12 cellular contexts compared by ENCODE assay signal in the genomic region with DNA sequence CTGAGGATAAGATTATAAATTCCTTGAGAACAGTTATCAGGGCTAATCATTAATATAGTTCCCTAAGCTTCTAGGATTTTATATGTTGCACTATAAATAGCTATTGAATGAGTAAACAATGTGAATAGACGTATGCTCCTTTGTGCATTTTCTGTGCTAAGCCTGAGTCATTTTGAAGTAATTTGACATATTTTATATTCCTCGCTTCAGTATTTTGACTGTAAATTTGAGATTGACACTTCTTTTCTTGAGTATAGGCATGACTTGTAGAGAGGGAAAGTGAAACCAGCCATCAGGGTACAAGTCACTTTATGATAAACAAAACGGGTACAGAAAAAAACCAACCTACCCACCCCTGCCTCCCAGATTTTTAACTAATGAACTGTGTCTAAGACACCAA.
DNase-seq lines count a peak whose midpoint lies in the region; ATAC-seq, FAIRE-seq and TF ChIP-seq lines count a peak whose summit lies in the region.
"Had no signal": no experiment of that assay in that cellular context is flagged by ENCODE, and none has a peak within 500 bp of the region (broad histone marks: within the 10 kb centered on the region; RNA-seq: fewer than 3 reads in every experiment).

No MANE protein-coding gene starts in this region.

- peak overlapping the region; percentile 78 for H3K4me2 ChIP-seq in astrocyte (ENCODE audit: low read length)
- peak overlapping the region; percentile 67 for H3K4me2 ChIP-seq in osteoblast (ENCODE audit: insufficient read depth, low read length)

- H2AFZ ChIP-seq in astrocyte (ENCODE audit: low read depth, low read length) (peak overlapping the region; percentile 48), osteoblast (ENCODE audit: low read length) (peak overlapping the region; percentile 49)

- H3K9me3 ChIP-seq in astrocyte (ENCODE audit: insufficient read depth, low read depth, low read length) (no peaks in the 10 kb centered on the region), osteoblast (ENCODE audit: low read depth, low read length) (no peaks in the 10 kb centered on the region)
- H3K9me3 ChIP-seq: esophagus squamous epithelium, uterus had no signal

- ATAC-seq in GM18868 (IDR thresholded peaks at IDR 0.05; ENCODE audit: unreplicated experiment) (peak; percentile 66), HG03354 (IDR thresholded peaks at IDR 0.05; ENCODE audit: poor library complexity, severe bottlenecking, unreplicated experiment) (peak; percentile 46), HG03196 (IDR thresholded peaks at IDR 0.05; ENCODE audit: unreplicated experiment) (no peak)

- H4K20me1 ChIP-seq in astrocyte (ENCODE audit: insufficient read depth, low read length) (no peaks in the 10 kb centered on the region), osteoblast (ENCODE audit: insufficient read depth, low read length) (no peaks in the 10 kb centered on the region)

- peak; percentile 52 for DNase-seq in astrocyte (ENCODE audit: low read depth)
- DNase-seq in osteoblast (ENCODE audit: insufficient read length, low spot score, missing footprints) = no peak
- DNase-seq in GM19239 (ENCODE audit: insufficient read length, low spot score) = no peak
- DNase-seq in amniotic stem cell (lab: John Stamatoyannopoulos, UW) = no peak
- no peak for DNase-seq in HT-29 (ENCODE audit: low spot score)
- DNase-seq: activated naive CD4-positive, alpha-beta T cell treated with anti-CD3 and anti-CD28 coated beads for 36 hours; esophagus squamous epithelium; NCI-H526 treated with DMSO at 0.1 percent for 48 hours; uterus had no signal

- no peak for TF ChIP-seq CTCF in astrocyte (IDR thresholded peaks at IDR 0.05; ENCODE audit: insufficient read depth, low read depth, low read length)
- TF ChIP-seq CTCF in osteoblast (IDR thresholded peaks at IDR 0.05; ENCODE audit: extremely low read depth, low read depth, low read length) = no peak

- no peaks in the 10 kb centered on the region for H3K36me3 ChIP-seq in astrocyte (ENCODE audit: insufficient read depth, low read length)
- no peaks in the 10 kb centered on the region for H3K36me3 ChIP-seq in osteoblast (ENCODE audit: insufficient read depth, low read length)
- H3K36me3 ChIP-seq: esophagus squamous epithelium, uterus had no signal

- H3K9ac ChIP-seq in astrocyte (ENCODE audit: low read length) = no peak overlapping the region

- no peak overlapping the region for H3K4me3 Mint-ChIP-seq in astrocyte (ENCODE audit: unreplicated experiment)
- H3K4me3 Mint-ChIP-seq: activated naive CD4-positive, alpha-beta T cell treated with anti-CD3 and anti-CD28 coated beads for 36 hours had no signal

- H3K79me2 ChIP-seq in astrocyte (ENCODE audit: insufficient read depth, low read length) (no peaks in the 10 kb centered on the region), osteoblast (ENCODE audit: insufficient read depth, low read length) (no peaks in the 10 kb centered on the region)

- H3K27me3 ChIP-seq in astrocyte (ENCODE audit: insufficient read depth, low read length) (no peaks in the 10 kb centered on the region), osteoblast (ENCODE audit: insufficient read depth, low read length) (no peaks in the 10 kb centered on the region)
- H3K27me3 ChIP-seq: uterus had no signal

- H3K4me1 Mint-ChIP-seq in astrocyte (ENCODE audit: low read depth, unreplicated experiment) = peaks cover 16% of the 10 kb centered on the region

- H3K27ac ChIP-seq in astrocyte (ENCODE audit: low read depth, low read length) (no peak overlapping the region), osteoblast (ENCODE audit: low read depth, low read length) (no peak overlapping the region)
- H3K27ac ChIP-seq: esophagus squamous epithelium, uterus had no signal

- H3K4me3 ChIP-seq in astrocyte (ENCODE audit: insufficient read depth, low read depth, low read length) = peak overlapping the region; percentile 32
- peak overlapping the region; percentile 19 for H3K4me3 ChIP-seq in osteoblast (ENCODE audit: insufficient read depth, low read length)
- H3K4me3 ChIP-seq: uterus had no signal

- no peaks in the 10 kb centered on the region for H3K36me3 Mint-ChIP-seq in astrocyte (ENCODE audit: low read depth, unreplicated experiment)

- no peak overlapping the region for H3K27ac Mint-ChIP-seq in astrocyte (ENCODE audit: unreplicated experiment)
- H3K27ac Mint-ChIP-seq: activated naive CD4-positive, alpha-beta T cell treated with anti-CD3 and anti-CD28 coated beads for 36 hours had no signal

- no peaks in the 10 kb centered on the region for H3K9me3 Mint-ChIP-seq in astrocyte (ENCODE audit: unreplicated experiment)
- H3K9me3 Mint-ChIP-seq: activated naive CD4-positive, alpha-beta T cell treated with anti-CD3 and anti-CD28 coated beads for 36 hours had no signal

- H3K27me3 Mint-ChIP-seq in astrocyte (ENCODE audit: low read depth, unreplicated experiment) = no peaks in the 10 kb centered on the region

- peak; percentile 67 for FAIRE-seq in astrocyte (lab: Jason Lieb, UNC)
- FAIRE-seq in GM19239 (lab: Jason Lieb, UNC) = no peak

- H3K4me1 ChIP-seq in astrocyte (ENCODE audit: insufficient read depth, low read length) = no peaks in the 10 kb centered on the region
- no peaks in the 10 kb centered on the region for H3K4me1 ChIP-seq in osteoblast (ENCODE audit: insufficient read depth, low read length)
- H3K4me1 ChIP-seq: esophagus squamous epithelium, uterus had no signal
